ENCODE assay signal across 8 cellular contexts in the genomic region with DNA sequence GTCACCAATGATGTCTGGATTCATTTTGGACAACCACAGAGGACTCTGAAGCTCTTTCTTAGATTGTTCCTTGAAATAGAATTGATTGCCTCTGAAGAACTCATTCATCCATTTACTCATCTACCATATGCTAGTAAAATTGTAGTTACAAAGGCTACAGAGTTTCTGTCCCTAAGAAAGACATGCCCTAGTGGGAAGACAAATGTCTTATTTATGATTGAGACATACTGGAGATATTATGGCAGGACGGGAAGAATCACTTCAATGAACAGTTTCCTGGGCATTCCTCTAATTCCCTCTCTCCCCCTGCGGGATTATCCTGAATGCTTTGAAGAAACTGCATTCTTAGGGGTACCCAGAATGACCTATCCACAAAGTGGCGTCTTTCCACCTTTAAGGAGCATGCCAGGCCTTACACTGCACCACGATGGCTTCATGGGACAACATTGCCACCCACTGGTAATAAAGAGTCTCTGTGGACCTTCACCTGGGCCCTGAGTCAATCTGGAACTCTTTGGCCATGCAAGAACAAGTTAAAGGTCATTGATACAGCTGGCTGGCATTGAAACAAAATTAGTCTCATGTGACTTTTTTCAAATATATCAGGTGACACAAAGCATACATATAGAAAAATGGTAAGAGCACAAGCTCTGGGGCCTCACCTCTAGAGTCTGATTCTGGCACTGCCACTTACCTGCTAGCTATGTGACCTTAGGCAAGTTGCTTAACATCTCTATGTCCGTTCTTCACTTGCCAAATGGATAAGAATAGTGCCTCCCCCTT. TPM values are rescaled to one million over a fixed set of nuclear protein-coding genes. Genes with fewer than 3 reads are reported as not detected.
DNase-seq lines count a peak whose midpoint lies in the region; ATAC-seq and TF ChIP-seq lines count a peak whose summit lies in the region.

No MANE protein-coding gene starts in this region.

- no peak overlapping the region for H3K4me3 Mint-ChIP-seq in activated B cell treated with CpG ODN at 0.5 μM for 24 hours

- TF ChIP-seq CTCF in AG09309 (IDR thresholded peaks at IDR 0.05; ENCODE audit: control insufficient read depth, insufficient read depth, low read depth, low read length, missing control alignments) (peak; percentile 82), activated B cell treated with CpG ODN at 0.5 μM for 24 hours (IDR thresholded peaks at IDR 0.05) (no peak)

- peaks cover 4% of the 10 kb centered on the region for H3K4me1 Mint-ChIP-seq in activated B cell treated with CpG ODN at 0.5 μM for 24 hours

- CTCF ChIA-PET in activated B cell treated with CpG ODN at 0.5 μM for 24 hours (lab: Charles Lee): interaction anchor here (0.7 to 3.4 kb wide), 11 partner anchors 8 to 793 kb away, joined by 3 to 76 read pairs (median 4); no protein-coding TSS in a partner anchor

- H3K36me3 Mint-ChIP-seq in activated B cell treated with CpG ODN at 0.5 μM for 24 hours (ENCODE audit: low read depth): no peaks in the 10 kb centered on the region

- no peak overlapping the region for H3K27ac Mint-ChIP-seq in activated B cell treated with CpG ODN at 0.5 μM for 24 hours

- no peaks in the 10 kb centered on the region for H3K9me3 Mint-ChIP-seq in activated B cell treated with CpG ODN at 0.5 μM for 24 hours

- H3K27me3 Mint-ChIP-seq in activated B cell treated with CpG ODN at 0.5 μM for 24 hours: no peaks in the 10 kb centered on the region

- POLR2A ChIA-PET in activated B cell treated with CpG ODN at 0.5 μM for 24 hours (lab: Charles Lee): interaction anchor here (0.5 to 1.4 kb wide), 5 partner anchors 206 to 549 kb away, joined by 3 to 7 read pairs (median 4); partner anchors contain the start of gene IL6ST

- no peak overlapping the region for H3K4me3 ChIP-seq in AG09309 (ENCODE audit: control insufficient read depth, low read depth, low read length)

- ATAC-seq in GM18870 (IDR thresholded peaks at IDR 0.05; ENCODE audit: unreplicated experiment): peak; percentile 86
- peak; percentile 84 for ATAC-seq in HG03060 (IDR thresholded peaks at IDR 0.05; ENCODE audit: low read depth, unreplicated experiment)
- peak; percentile 100 for ATAC-seq in activated B cell treated with CpG ODN at 0.5 μM for 24 hours (ENCODE audit: low read depth)

- in situ Hi-C loops in T47D (cut with HindIII; ENCODE audit: low pct_unique_long_range_greater_than_20kb, low sequenced_read_pairs): no loop called here

- DNase-seq in AG09309 (ENCODE audit: low read depth): peak; percentile 40
- peak; percentile 77 for DNase-seq in NCI-H2171 treated with DMSO at 0.1 percent for 48 hours (lab: John Stamatoyannopoulos, UW)
- no peak for DNase-seq in activated B cell treated with CpG ODN at 0.5 μM for 24 hours
- DNase-seq in T47D (ENCODE audit: low read depth in 1 of 2, low spot score in 1 of 2): peak; percentile 76 to 91
- DNase-seq in islet precursor cell: peak; percentile 83
- peak; percentile 34 for DNase-seq in stimulated activated CD4-positive, alpha-beta T cell treated with anti-CD3 and anti-CD28 coated beads, Interleukin-4, amount 100 ng/mL, for 1 hour

- intact Hi-C loops in activated B cell treated with CpG ODN at 0.5 μM for 24 hours (cut with micrococcal nuclease): loop anchor here (1.0 to 5.0 kb wide), 8 partner anchors 206 to 1029 kb away; no protein-coding TSS in a partner anchor

RNA-seq across cellular contexts. Expression of gene ANKRD55, which starts 32.1 kb away (rescaled TPM):
- not detected in 2 replicates for total RNA-seq in activated B cell treated with CpG ODN at 0.5 μM for 24 hours
